1 cellular context compared by ENCODE assay signal in the genomic region with DNA sequence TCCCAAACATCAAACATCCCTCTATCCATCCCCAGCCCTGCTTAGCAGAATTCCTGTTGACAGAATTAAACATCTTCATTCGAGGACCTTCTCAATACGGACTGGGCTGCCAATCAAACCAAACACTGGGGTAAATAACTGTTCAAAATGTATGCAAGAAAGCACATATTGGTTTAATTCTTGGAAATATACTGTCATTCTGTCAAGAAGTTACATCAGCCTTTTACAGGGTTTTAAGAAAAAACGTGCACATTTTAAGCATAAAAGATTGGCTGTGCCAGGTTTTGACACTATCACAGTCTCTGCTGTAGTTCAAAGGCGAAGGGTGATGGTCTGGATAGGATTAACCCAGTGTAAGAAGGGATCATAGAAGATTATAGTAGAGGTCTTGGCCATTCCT.
TF ChIP-seq lines count a peak whose summit lies in the region.

No MANE protein-coding gene starts in this region.

TF ChIP-seq in K562, 482 proteins besides CTCF, POLR2A, EP300 and RAD21:
- TF ChIP-seq, protein P1, sequence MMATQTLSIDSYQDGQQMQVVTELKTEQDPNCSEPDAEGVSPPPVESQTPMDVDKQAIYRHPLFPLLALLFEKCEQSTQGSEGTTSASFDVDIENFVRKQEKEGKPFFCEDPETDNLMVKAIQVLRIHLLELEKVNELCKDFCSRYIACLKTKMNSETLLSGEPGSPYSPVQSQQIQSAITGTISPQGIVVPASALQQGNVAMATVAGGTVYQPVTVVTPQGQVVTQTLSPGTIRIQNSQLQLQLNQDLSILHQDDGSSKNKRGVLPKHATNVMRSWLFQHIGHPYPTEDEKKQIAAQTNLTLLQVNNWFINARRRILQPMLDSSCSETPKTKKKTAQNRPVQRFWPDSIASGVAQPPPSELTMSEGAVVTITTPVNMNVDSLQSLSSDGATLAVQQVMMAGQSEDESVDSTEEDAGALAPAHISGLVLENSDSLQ (IDR thresholded peaks at IDR 0.05), result peak; percentile 95
- TF ChIP-seq ATF7 (IDR thresholded peaks at IDR 0.05) (0 out of 2 replicates have a peak, but pooled peaks have one; percentile 14), CEBPG (CRISPR knock-in tag; IDR thresholded peaks at IDR 0.05) (peak; percentile 69; the same call in 1 of the 2 replicates), CEBPG (tag; conservative IDR thresholded peaks at IDR 0.05 in 1 of 2, IDR thresholded peaks at IDR 0.05 in 1 of 2) (peak in 1 of 2 experiments; percentile 89; a peak in 2 of 4 replicates), EP400 (IDR thresholded peaks at IDR 0.05) (peak; percentile 47), NR2C2 (CRISPR knock-in tag; IDR thresholded peaks at IDR 0.05) (no peak), NR2C2 (tag; IDR thresholded peaks at IDR 0.05) (peak; percentile 68; the same call in 1 of the 2 replicates), MYC (IDR thresholded peaks at IDR 0.05; ENCODE audit: low read depth, low read length) (peak; percentile 34; the same call in 1 of the 2 replicates), MYC (CRISPR knock-in tag; IDR thresholded peaks at IDR 0.05; ENCODE audit: borderline replicate concordance, low read depth) (no peak), HLTF (IDR thresholded peaks at IDR 0.05) (no peak), MEIS2 (IDR thresholded peaks at IDR 0.05; ENCODE audit: partially characterized antibody) (peak; percentile 49), MYBL2 (IDR thresholded peaks at IDR 0.05; ENCODE audit: low read depth) (no peak), MYBL2 (CRISPR knock-in tag; IDR thresholded peaks at IDR 0.05; ENCODE audit: borderline replicate concordance) (no peak), CXXC5 (CRISPR knock-in tag; IDR thresholded peaks at IDR 0.05) (0 out of 2 replicates have a peak, but pooled peaks have one; percentile 10), TRIM24 (IDR thresholded peaks at IDR 0.05) (peak in 1 of 2 experiments; percentile 61; a peak in 1 of 4 replicates), L3MBTL2 (IDR thresholded peaks at IDR 0.05) (0 out of 2 replicates have a peak, but pooled peaks have one; percentile 32), ARHGAP35 (IDR thresholded peaks at IDR 0.05; ENCODE audit: partially characterized antibody) (no peak), POLR2H (tag; IDR thresholded peaks at IDR 0.05; ENCODE audit: low read depth) (peak; percentile 39; the same call in 1 of the 2 replicates), EWSR1 (IDR thresholded peaks at IDR 0.05; ENCODE audit: borderline replicate concordance, low read depth, partially characterized antibody) (no peak), SMAD4 (CRISPR knock-in tag; conservative IDR thresholded peaks at IDR 0.05) (0 out of 2 replicates have a peak, but pooled peaks have one; percentile 18), FOXJ2 (tag; IDR thresholded peaks at IDR 0.05) (no peak)
- TF ChIP-seq, protein P2, sequence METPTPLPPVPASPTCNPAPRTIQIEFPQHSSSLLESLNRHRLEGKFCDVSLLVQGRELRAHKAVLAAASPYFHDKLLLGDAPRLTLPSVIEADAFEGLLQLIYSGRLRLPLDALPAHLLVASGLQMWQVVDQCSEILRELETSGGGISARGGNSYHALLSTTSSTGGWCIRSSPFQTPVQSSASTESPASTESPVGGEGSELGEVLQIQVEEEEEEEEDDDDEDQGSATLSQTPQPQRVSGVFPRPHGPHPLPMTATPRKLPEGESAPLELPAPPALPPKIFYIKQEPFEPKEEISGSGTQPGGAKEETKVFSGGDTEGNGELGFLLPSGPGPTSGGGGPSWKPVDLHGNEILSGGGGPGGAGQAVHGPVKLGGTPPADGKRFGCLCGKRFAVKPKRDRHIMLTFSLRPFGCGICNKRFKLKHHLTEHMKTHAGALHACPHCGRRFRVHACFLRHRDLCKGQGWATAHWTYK (CRISPR knock-in tag; IDR thresholded peaks at IDR 0.05), result no peak
- TF ChIP-seq, protein P3, sequence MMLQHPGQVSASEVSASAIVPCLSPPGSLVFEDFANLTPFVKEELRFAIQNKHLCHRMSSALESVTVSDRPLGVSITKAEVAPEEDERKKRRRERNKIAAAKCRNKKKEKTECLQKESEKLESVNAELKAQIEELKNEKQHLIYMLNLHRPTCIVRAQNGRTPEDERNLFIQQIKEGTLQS (IDR thresholded peaks at IDR 0.05), result peak; percentile 72; the same call in 1 of the 2 replicates
- TF ChIP-seq, protein P3 (CRISPR knock-in tag; conservative IDR thresholded peaks at IDR 0.05), result no peak
- TF ChIP-seq, protein P4, sequence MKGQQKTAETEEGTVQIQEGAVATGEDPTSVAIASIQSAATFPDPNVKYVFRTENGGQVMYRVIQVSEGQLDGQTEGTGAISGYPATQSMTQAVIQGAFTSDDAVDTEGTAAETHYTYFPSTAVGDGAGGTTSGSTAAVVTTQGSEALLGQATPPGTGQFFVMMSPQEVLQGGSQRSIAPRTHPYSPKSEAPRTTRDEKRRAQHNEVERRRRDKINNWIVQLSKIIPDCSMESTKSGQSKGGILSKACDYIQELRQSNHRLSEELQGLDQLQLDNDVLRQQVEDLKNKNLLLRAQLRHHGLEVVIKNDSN (CRISPR knock-in tag; IDR thresholded peaks at IDR 0.05), result no peak
TF ChIP-seq in K562: peak in this region for 13.
